13 cellular contexts compared by ENCODE assay signal in genomic region chr9:16824545-16825041, GRCh38. TPM values are rescaled to one million over a fixed set of nuclear protein-coding genes. Genes with fewer than 3 reads are reported as not detected.
A peak's percentile ranks its signal among the peaks of the same experiment; 100 is the strongest.
DNase-seq lines count a peak whose midpoint lies in the region; ATAC-seq, FAIRE-seq and TF ChIP-seq lines count a peak whose summit lies in the region.
"Had no signal": no experiment of that assay in that cellular context is flagged by ENCODE, and none has a peak within 500 bp of the region (broad histone marks: within the 10 kb centered on the region; RNA-seq: fewer than 3 reads in every experiment).

No MANE protein-coding gene starts in this region.

- POLR2A ChIA-PET in endothelial cell of umbilical vein (lab: Charles Lee) = no interaction called here

- H4K20me1 ChIP-seq in endothelial cell of umbilical vein (replicated peaks; ENCODE audit: control insufficient read depth, extremely low read depth, insufficient read depth, low read length) = no peaks in the 10 kb centered on the region

- H3K27me3 ChIP-seq in endothelial cell of umbilical vein (ENCODE audit: control insufficient read depth in 2 of 2, insufficient read depth in 2 of 2, low read length in 2 of 2) = no peaks in the 10 kb centered on the region
- H3K27me3 ChIP-seq in prostate gland (replicated peaks; ENCODE audit: insufficient read depth) = no peaks in the 10 kb centered on the region

- no TSS peak for BruUV-seq in endothelial cell of umbilical vein (replicated peaks; lab: Mats Ljungman, UMichigan)

- CTCF ChIA-PET in endothelial cell of umbilical vein (lab: Charles Lee) = interaction anchor here (1.1 kb wide), 1 partner anchor 22 kb away, joined by 4 read pairs; no protein-coding TSS in a partner anchor

- H2AFZ ChIP-seq in endothelial cell of umbilical vein (ENCODE audit: low read depth, low read length) = no peak overlapping the region

- no peaks in the 10 kb centered on the region for H3K27me3 Mint-ChIP-seq in T-helper 17 cell

- no peak for ATAC-seq in T-helper 17 cell
- ATAC-seq in activated naive CD4-positive, alpha-beta T cell treated with anti-CD3 and anti-CD28 coated beads, Interleukin-2, amount 50 U/mL, for 72 hours = no peak

- no peaks in the 10 kb centered on the region for H3K36me3 Mint-ChIP-seq in T-helper 17 cell (ENCODE audit: low read depth)
- H3K36me3 Mint-ChIP-seq in activated naive CD4-positive, alpha-beta T cell treated with anti-CD3 and anti-CD28 coated beads, Interleukin-2, amount 50 U/mL, for 72 hours = peaks cover 0 to 6% of the 10 kb centered on the region in 2 donors

- WGBS in prostate gland = 9% methylated on average over 4 of the region's 4 CpGs

- DNase-seq in H54 (ENCODE audit: insufficient read length, low spot score) = no peak
- DNase-seq in OCI-M1 (lab: John Stamatoyannopoulos, UW) = peak; percentile 5
- peak; percentile 24 for DNase-seq in endothelial cell of umbilical vein (ENCODE audit: low read depth, low spot score)
- peak; percentile 78 for DNase-seq in prostate gland (ENCODE audit: low spot score)
- DNase-seq in T-helper 17 cell = no peak
- DNase-seq in G401 (ENCODE audit: low spot score) = no peak
- no peak for DNase-seq in activated naive CD4-positive, alpha-beta T cell treated with anti-CD3 and anti-CD28 coated beads, Interleukin-2, amount 50 U/mL, for 72 hours (ENCODE audit: low spot score in 2 of 2)
- DNase-seq in SHP77 treated with DMSO at 0.1 percent for 48 hours (lab: John Stamatoyannopoulos, UW) = no peak
- DNase-seq: effector CD4-positive, alpha-beta T cell; NCI-H2029; nucleus accumbens had no signal

- no peak overlapping the region for H3K4me2 ChIP-seq in endothelial cell of umbilical vein (ENCODE audit: insufficient read depth, low read length)

- no peaks in the 10 kb centered on the region for H3K79me2 ChIP-seq in endothelial cell of umbilical vein (ENCODE audit: control insufficient read depth, insufficient read depth, low read length)

- intact Hi-C loops in endothelial cell of umbilical vein (cut with micrococcal nuclease) = loop anchor here (1.0 kb wide), 1 partner anchor 632 kb away; no protein-coding TSS in a partner anchor
- intact Hi-C loops in prostate gland (cut with DNase I) = loop anchor here (5.0 kb wide), 1 partner anchor 43 kb away; no protein-coding TSS in a partner anchor

- H3K9me3 ChIP-seq in endothelial cell of umbilical vein (replicated peaks; ENCODE audit: control insufficient read depth, insufficient read depth, low read length) = no peaks in the 10 kb centered on the region
- no peaks in the 10 kb centered on the region for H3K9me3 ChIP-seq in prostate gland
- no peaks in the 10 kb centered on the region for H3K9me3 ChIP-seq in T-helper 17 cell (ENCODE audit: control insufficient read depth, low read length, poor library complexity, severe bottlenecking)

- H3K4me1 Mint-ChIP-seq in T-helper 17 cell = no peaks in the 10 kb centered on the region

- H3K9me1 ChIP-seq in endothelial cell of umbilical vein (replicated peaks; ENCODE audit: control insufficient read depth, extremely low read depth, insufficient read depth, low read length) = no peaks in the 10 kb centered on the region

- no peaks in the 10 kb centered on the region for H3K36me3 ChIP-seq in endothelial cell of umbilical vein (ENCODE audit: control insufficient read depth in 2 of 2, extremely low read depth in 1 of 2, insufficient read depth in 2 of 2, low read length in 2 of 2)
- no peaks in the 10 kb centered on the region for H3K36me3 ChIP-seq in prostate gland

- H3K9me3 Mint-ChIP-seq in activated naive CD4-positive, alpha-beta T cell treated with anti-CD3 and anti-CD28 coated beads, Interleukin-2, amount 50 U/mL, for 72 hours = no peaks in the 10 kb centered on the region

- H3K27ac ChIP-seq in endothelial cell of umbilical vein (ENCODE audit: insufficient read depth, low read depth, low read length) = no peak overlapping the region
- H3K27ac ChIP-seq in prostate gland = peak overlapping the region; percentile 6 to 37

- in situ Hi-C loops in G401 (cut with HindIII; ENCODE audit: low sequenced_read_pairs) = no loop called here

- TF ChIP-seq POLR2A in H54 (IDR thresholded peaks at IDR 0.05; ENCODE audit: low read depth, low read length) (no peak), endothelial cell of umbilical vein (IDR thresholded peaks at IDR 0.05; ENCODE audit: low read depth, low read length) (no peak), prostate gland (IDR thresholded peaks at IDR 0.05) (no peak)

- FAIRE-seq in H54 (lab: Jason Lieb, UNC) = peak; percentile 86
- peak; percentile 76 for FAIRE-seq in endothelial cell of umbilical vein (lab: Jason Lieb, UNC)
- FAIRE-seq: GM12892 had no signal

- peak in 1 of 2 donors; percentile 4 for TF ChIP-seq CTCF in endothelial cell of umbilical vein (IDR thresholded peaks at IDR 0.05; ENCODE audit: extremely low read depth in 1 of 2, insufficient read depth in 1 of 2, low read depth in 1 of 2, low read length in 2 of 2)
- peak in 2 of 4 experiments; percentile 26 to 32 for TF ChIP-seq CTCF in prostate gland (IDR thresholded peaks at IDR 0.05)

- no peak overlapping the region for H3K27ac Mint-ChIP-seq in T-helper 17 cell
- H3K27ac Mint-ChIP-seq in activated naive CD4-positive, alpha-beta T cell treated with anti-CD3 and anti-CD28 coated beads, Interleukin-2, amount 50 U/mL, for 72 hours = no peak overlapping the region

- H3K4me3 ChIP-seq in endothelial cell of umbilical vein (replicated peaks in 1 of 3; ENCODE audit: insufficient read depth in 1 of 3, low read depth in 1 of 3, low read length in 3 of 3) (no peak overlapping the region), prostate gland (no peak overlapping the region)

- no peak overlapping the region for H3K4me3 Mint-ChIP-seq in T-helper 17 cell

- no peak overlapping the region for H3K9ac ChIP-seq in endothelial cell of umbilical vein (replicated peaks; ENCODE audit: extremely low read depth, insufficient read depth, low read length)

- dilution Hi-C loops in endothelial cell of umbilical vein (cut with MboI; ENCODE audit: extremely low pct_ligation_motif_present, low sequenced_read_pairs) = no loop called here

- H3K4me1 ChIP-seq in endothelial cell of umbilical vein (ENCODE audit: control insufficient read depth, extremely low read depth, insufficient read depth, low read length) (peaks cover 4% of the 10 kb centered on the region), prostate gland (replicated peaks) (no peaks in the 10 kb centered on the region)

TF ChIP-seq in endothelial cell of umbilical vein, 7 proteins besides CTCF, POLR2A, EP300 and RAD21:
- TF ChIP-seq FOS (IDR thresholded peaks at IDR 0.05; ENCODE audit: borderline replicate concordance, insufficient read depth, low read length) (no peak), MYC (IDR thresholded peaks at IDR 0.05; ENCODE audit: low read depth, low read length) (no peak), POLR2AphosphoS5 (IDR thresholded peaks at IDR 0.05; ENCODE audit: insufficient read depth, low read depth, low read length) (no peak), JUN (IDR thresholded peaks at IDR 0.05; ENCODE audit: borderline replicate concordance, insufficient read depth, insufficient read length, low read depth) (no peak), MAX (IDR thresholded peaks at IDR 0.05; ENCODE audit: insufficient read depth, insufficient read length) (no peak), EZH2 (IDR thresholded peaks at IDR 0.05; ENCODE audit: borderline replicate concordance, low read depth, low read length, severe bottlenecking) (no peak), GATA2 (IDR thresholded peaks at IDR 0.05; ENCODE audit: insufficient read depth, insufficient read length, low read depth, low read length) (no peak)

RNA-seq across cellular contexts. Expression of gene BNC2, which starts 45.9 kb away (rescaled TPM):
- total RNA-seq in endothelial cell of umbilical vein (33.1 and 34.3 TPM in 2 replicates), prostate gland (10 to 100 TPM in 1 of 2 donors, 1 to 10 TPM in 1; 4.9 to 37.2 TPM), T-helper 17 cell (not detected)
- 10.4 and 12.1 TPM in 2 replicates for polyA plus RNA-seq in endothelial cell of umbilical vein
- 13.7 and 14.7 TPM in 2 replicates for polyA plus RNA-seq in endothelial cell of umbilical vein (2011; cell fraction: cytosol; rRNA removed)
- polyA plus RNA-seq in endothelial cell of umbilical vein (2011; cell fraction: nucleus; rRNA removed) = 33.1 and 38.0 TPM in 2 replicates
- polyA plus RNA-seq in endothelial cell of umbilical vein (2012) = 25.8 and 29.4 TPM in 2 replicates
- 52.1 and 56.4 TPM in 2 replicates for polyA minus RNA-seq in endothelial cell of umbilical vein
- polyA minus RNA-seq in endothelial cell of umbilical vein (2011; cell fraction: cytosol; rRNA and poly(A)+ RNA removed) = 1.2 TPM
- polyA minus RNA-seq in endothelial cell of umbilical vein (2011; cell fraction: nucleus; rRNA and poly(A)+ RNA removed) = 75.3 and 86.9 TPM in 2 replicates
- total RNA-seq in G401 (2014; rRNA removed; shearing (Covaris generic)) = 3.1 and 5.0 TPM in 2 replicates
- not detected for total RNA-seq in activated naive CD4-positive, alpha-beta T cell treated with anti-CD3 and anti-CD28 coated beads, Interleukin-2, amount 50 U/mL, for 72 hours
- total RNA-seq: activated CD8-positive, alpha-beta memory T cell treated with anti-CD3 and anti-CD28 coated beads for 36 hours had no signal

Comparison
In these comparisons a context has a peak if more than half of its experiments do, and no peak if none do; other contexts are left out.
1. DNase-seq: peak in OCI-M1 (single experiment), endothelial cell of umbilical vein (single experiment) and prostate gland (single experiment); none in H54 (single experiment), T-helper 17 cell (0 of 3), G401 (single experiment), activated naive CD4-positive, alpha-beta T cell treated with anti-CD3 and anti-CD28 coated beads, Interleukin-2, amount 50 U/mL, for 72 hours (0 of 2) and SHP77 treated with DMSO at 0.1 percent for 48 hours (single experiment).